In genomic region chr7:85621286-85621685, GRCh38 we compare ENCODE assay signal across 21 cellular contexts.
A peak's percentile ranks its signal among the peaks of the same experiment; 100 is the strongest.
DNase-seq lines count a peak whose midpoint lies in the region; ATAC-seq and TF ChIP-seq lines count a peak whose summit lies in the region.
"Had no signal": no experiment of that assay in that cellular context is flagged by ENCODE, and none has a peak within 500 bp of the region (broad histone marks: within the 10 kb centered on the region; RNA-seq: fewer than 3 reads in every experiment).

No MANE protein-coding gene starts in this region.

- DNase-seq in Kasumi-1 (lab: John Stamatoyannopoulos, UW), result peak; percentile 71 to 77
- DNase-seq in OCI-M1 (lab: John Stamatoyannopoulos, UW), result peak; percentile 91
- DNase-seq in thoracic aorta (ENCODE audit: low spot score), result no peak
- DNase-seq in GM23338 (ENCODE audit: low spot score), result no peak
- no peak for DNase-seq in AG08395 (ENCODE audit: low spot score)
- DNase-seq in type B pancreatic cell (ENCODE audit: extremely low spot score, unreplicated experiment), result no peak
- DNase-seq in activated naive CD8-positive, alpha-beta T cell treated with anti-CD3 and anti-CD28 coated beads, Interleukin-2, amount 50 U/mL, for 24 hours, result no peak
- DNase-seq: activated CD4-positive, alpha-beta T cell treated with anti-CD3 and anti-CD28 coated beads for 36 hours; mesendoderm; NCI-H1436 treated with DMSO at 0.1 percent for 48 hours; NCI-H510A treated with DMSO at 0.1 percent for 48 hours; NK-92 treated with Interleukin-12 subunit alpha and Interleukin-12 subunit beta, amount 100 ng/mL, for 24 hours; occipital lobe; stimulated activated CD4-positive, alpha-beta T cell treated with anti-CD3 and anti-CD28 coated beads, Interleukin-2, amount 100 ng/mL, for 48 hours; stimulated activated naive B cell treated with anti-CD40 and anti-IgM and Interleukin-4, amounts not matched to agents 10 μg/mL and 1 μg/mL and 100 μg/mL, for 72 hours had no signal

- no peak overlapping the region for H2AFZ ChIP-seq in GM23338

- H3F3A ChIP-seq in GM23338 (replicated peaks; ENCODE audit: low read depth), result no peaks in the 10 kb centered on the region

- H3K27me3 ChIP-seq in endocrine pancreas (ENCODE audit: control insufficient read depth, insufficient read depth, low read length) (no peaks in the 10 kb centered on the region), thoracic aorta (replicated peaks; ENCODE audit: insufficient read depth) (no peaks in the 10 kb centered on the region), GM23338 (ENCODE audit: insufficient read depth) (no peaks in the 10 kb centered on the region)

- ATAC-seq in thoracic aorta (ENCODE audit: insufficient number of reproducible peaks, low FRiP score, low read depth), result peak; percentile 6
- no peak for ATAC-seq in GM23338
- no peak for ATAC-seq in activated naive CD8-positive, alpha-beta T cell treated with anti-CD3 and anti-CD28 coated beads, Interleukin-2, amount 50 U/mL, for 24 hours
- ATAC-seq: activated CD4-positive, alpha-beta T cell treated with anti-CD3 and anti-CD28 coated beads for 36 hours; GM12878; stimulated activated naive B cell treated with anti-CD40 and anti-IgM and Interleukin-4, amounts not matched to agents 10 μg/mL and 1 μg/mL and 100 μg/mL, for 72 hours had no signal

- no peaks in the 10 kb centered on the region for H3K36me3 ChIP-seq in endocrine pancreas (ENCODE audit: control insufficient read depth, insufficient read depth, low read length)
- H3K36me3 ChIP-seq in thoracic aorta, result no peaks in the 10 kb centered on the region
- no peaks in the 10 kb centered on the region for H3K36me3 ChIP-seq in GM23338 (ENCODE audit: insufficient read depth)

- TF ChIP-seq CTCF in thoracic aorta (IDR thresholded peaks at IDR 0.05) (no peak), GM23338 (conservative IDR thresholded peaks at IDR 0.05; ENCODE audit: low read depth in 2 of 2) (no peak), type B pancreatic cell (conservative IDR thresholded peaks at IDR 0.05) (no peak)

- H4K20me1 ChIP-seq in GM23338 (replicated peaks; ENCODE audit: insufficient read depth), result no peaks in the 10 kb centered on the region

- H3K79me2 ChIP-seq in GM23338 (replicated peaks; ENCODE audit: insufficient read depth), result no peaks in the 10 kb centered on the region

- H3K4me3 ChIP-seq in endocrine pancreas (ENCODE audit: control insufficient read depth, insufficient read depth, low read length) (peak overlapping the region; percentile 42), thoracic aorta (peak overlapping the region; percentile 26), GM23338 (no peak overlapping the region)
- H3K4me3 ChIP-seq: GM12878, smooth muscle cell had no signal

- H3K4me1 Mint-ChIP-seq in GM23338 (peaks cover 8% of the 10 kb centered on the region; the same call in 2 of the 3 replicates), type B pancreatic cell (ENCODE audit: unreplicated experiment) (no peaks in the 10 kb centered on the region)
- H3K4me1 Mint-ChIP-seq in activated naive CD8-positive, alpha-beta T cell treated with anti-CD3 and anti-CD28 coated beads, Interleukin-2, amount 50 U/mL, for 24 hours, result peaks cover 2% of the 10 kb centered on the region
- H3K4me1 Mint-ChIP-seq: activated CD4-positive, alpha-beta T cell treated with anti-CD3 and anti-CD28 coated beads for 36 hours; central memory CD8-positive, alpha-beta T cell had no signal

- H3K9ac ChIP-seq in endocrine pancreas (ENCODE audit: control insufficient read depth, insufficient read depth, low read length), result no peak overlapping the region

- no peaks in the 10 kb centered on the region for H3K4me1 ChIP-seq in endocrine pancreas (ENCODE audit: control insufficient read depth, insufficient read depth, low read length)
- H3K4me1 ChIP-seq in thoracic aorta (ENCODE audit: control insufficient read depth in 1 of 2, low read depth in 2 of 2), result no peaks in the 10 kb centered on the region
- no peaks in the 10 kb centered on the region; the same call in 1 of the 2 replicates for H3K4me1 ChIP-seq in GM23338 (ENCODE audit: insufficient read depth)

- H3K27ac Mint-ChIP-seq in GM23338 (no peak overlapping the region), type B pancreatic cell (no peak overlapping the region)
- H3K27ac Mint-ChIP-seq in activated naive CD8-positive, alpha-beta T cell treated with anti-CD3 and anti-CD28 coated beads, Interleukin-2, amount 50 U/mL, for 24 hours, result no peak overlapping the region
- H3K27ac Mint-ChIP-seq: activated CD4-positive, alpha-beta T cell treated with anti-CD3 and anti-CD28 coated beads for 36 hours; activated naive CD8-positive, alpha-beta T cell; activated T-helper 1 cell treated with anti-CD3 and anti-CD28 coated beads, Interleukin-12 subunit alpha, Interleukin-12 subunit beta, Interleukin-2, Interleukin-4 antibody, amounts not matched to agents 30 ng/mL and 10 ng/mL and 1 ng/mL, durations not matched to agents 14 hours and 24 hours and 36 hours; stimulated activated naive B cell treated with anti-CD40 and anti-IgM and Interleukin-4, amounts not matched to agents 10 μg/mL and 1 μg/mL and 100 μg/mL, for 72 hours had no signal

- H3K27ac ChIP-seq in thoracic aorta (no peak overlapping the region), GM23338 (ENCODE audit: low read depth) (no peak overlapping the region)

- H3K9me3 Mint-ChIP-seq in GM23338, result no peaks in the 10 kb centered on the region
- H3K9me3 Mint-ChIP-seq in type B pancreatic cell, result peaks cover 5% of the 10 kb centered on the region
- H3K9me3 Mint-ChIP-seq in activated naive CD8-positive, alpha-beta T cell treated with anti-CD3 and anti-CD28 coated beads, Interleukin-2, amount 50 U/mL, for 24 hours, result no peaks in the 10 kb centered on the region
- H3K9me3 Mint-ChIP-seq: activated T-helper 1 cell treated with anti-CD3 and anti-CD28 coated beads, Interleukin-12 subunit alpha, Interleukin-12 subunit beta, Interleukin-2, Interleukin-4 antibody, amounts not matched to agents 30 ng/mL and 10 ng/mL and 1 ng/mL, durations not matched to agents 14 hours and 24 hours and 36 hours had no signal

- no peak overlapping the region for H3K4me2 ChIP-seq in GM23338
- H3K4me2 ChIP-seq: smooth muscle cell had no signal

- no peaks in the 10 kb centered on the region; the same call in 2 of the 3 replicates for H3K36me3 Mint-ChIP-seq in GM23338 (ENCODE audit: low read depth)
- no peaks in the 10 kb centered on the region for H3K36me3 Mint-ChIP-seq in type B pancreatic cell
- H3K36me3 Mint-ChIP-seq in activated naive CD8-positive, alpha-beta T cell treated with anti-CD3 and anti-CD28 coated beads, Interleukin-2, amount 50 U/mL, for 24 hours (ENCODE audit: low read depth), result no peaks in the 10 kb centered on the region
- H3K36me3 Mint-ChIP-seq: activated naive CD8-positive, alpha-beta T cell; stimulated activated naive B cell treated with anti-CD40 and anti-IgM and Interleukin-4, amounts not matched to agents 10 μg/mL and 1 μg/mL and 100 μg/mL, for 72 hours had no signal

- no peaks in the 10 kb centered on the region for H3K9me2 ChIP-seq in GM23338 (ENCODE audit: insufficient read depth)

- no peak overlapping the region for H3K4me3 Mint-ChIP-seq in GM23338
- H3K4me3 Mint-ChIP-seq in type B pancreatic cell, result no peak overlapping the region
- no peak overlapping the region for H3K4me3 Mint-ChIP-seq in activated naive CD8-positive, alpha-beta T cell treated with anti-CD3 and anti-CD28 coated beads, Interleukin-2, amount 50 U/mL, for 24 hours
- H3K4me3 Mint-ChIP-seq: activated CD4-positive, alpha-beta T cell treated with anti-CD3 and anti-CD28 coated beads for 36 hours; activated naive CD8-positive, alpha-beta T cell; activated T-helper 1 cell treated with anti-CD3 and anti-CD28 coated beads, Interleukin-12 subunit alpha, Interleukin-12 subunit beta, Interleukin-2, Interleukin-4 antibody, amounts not matched to agents 30 ng/mL and 10 ng/mL and 1 ng/mL, durations not matched to agents 14 hours and 24 hours and 36 hours; central memory CD8-positive, alpha-beta T cell; stimulated activated naive B cell treated with anti-CD40 and anti-IgM and Interleukin-4, amounts not matched to agents 10 μg/mL and 1 μg/mL and 100 μg/mL, for 72 hours had no signal

- H3K9me3 ChIP-seq in endocrine pancreas (ENCODE audit: control insufficient read depth, low read length), result no peaks in the 10 kb centered on the region
- no peaks in the 10 kb centered on the region for H3K9me3 ChIP-seq in thoracic aorta

- H3K27me3 Mint-ChIP-seq in GM23338 (ENCODE audit: insufficient read depth, low read depth, poor library complexity) (no peaks in the 10 kb centered on the region), type B pancreatic cell (no peaks in the 10 kb centered on the region)
- H3K27me3 Mint-ChIP-seq in activated naive CD8-positive, alpha-beta T cell treated with anti-CD3 and anti-CD28 coated beads, Interleukin-2, amount 50 U/mL, for 24 hours, result no peaks in the 10 kb centered on the region
- H3K27me3 Mint-ChIP-seq: activated CD4-positive, alpha-beta T cell treated with anti-CD3 and anti-CD28 coated beads for 36 hours; activated naive CD8-positive, alpha-beta T cell; central memory CD8-positive, alpha-beta T cell; stimulated activated naive B cell treated with anti-CD40 and anti-IgM and Interleukin-4, amounts not matched to agents 10 μg/mL and 1 μg/mL and 100 μg/mL, for 72 hours had no signal

TF ChIP-seq in GM23338, 12 proteins besides CTCF, POLR2A, EP300 and RAD21 (continues in another document):
- TF ChIP-seq JUNB (IDR thresholded peaks at IDR 0.05; ENCODE audit: unreplicated experiment) (no peak), STAT1 (IDR thresholded peaks at IDR 0.05; ENCODE audit: unreplicated experiment) (no peak), EZH2 (IDR thresholded peaks at IDR 0.05; ENCODE audit: low read depth, unreplicated experiment) (no peak), ZNF331 (CRISPR knock-in tag; IDR thresholded peaks at IDR 0.05; ENCODE audit: low read depth) (no peak), POLR2AphosphoS5 (IDR thresholded peaks at IDR 0.05; ENCODE audit: low read depth) (no peak), EZH2phosphoT487 (IDR thresholded peaks at IDR 0.05; ENCODE audit: unreplicated experiment) (no peak), ETS1 (IDR thresholded peaks at IDR 0.05) (no peak)

Comparison
In these comparisons a context has a peak if more than half of its experiments do, and no peak if none do; other contexts are left out.
1. DNase-seq: peak in Kasumi-1 (2 of 2) and OCI-M1 (single experiment); none in thoracic aorta (single experiment), GM23338 (single experiment), AG08395 (single experiment), type B pancreatic cell (single experiment) and activated naive CD8-positive, alpha-beta T cell treated with anti-CD3 and anti-CD28 coated beads, Interleukin-2, amount 50 U/mL, for 24 hours (single experiment).